Comparison of ENCODE assay signal across 1 cellular context in the genomic region with DNA sequence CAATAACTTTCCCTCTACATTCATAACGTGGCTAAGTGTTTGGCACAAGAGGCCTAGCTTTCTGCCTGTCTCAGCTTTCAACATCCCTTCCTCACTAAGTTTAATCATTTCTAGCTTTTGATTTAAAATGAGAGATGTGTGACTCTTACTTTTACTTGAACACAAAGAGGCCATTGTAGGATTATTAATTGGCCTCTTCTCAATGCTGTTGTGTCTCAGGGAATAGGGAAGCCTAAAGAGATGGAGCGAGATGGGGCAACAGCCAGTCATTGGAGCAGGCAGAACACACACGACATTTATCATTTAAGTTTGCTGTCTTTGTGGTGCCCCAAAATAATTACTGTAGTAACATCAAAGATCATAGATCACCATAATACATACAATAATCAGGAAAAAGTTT.
TF ChIP-seq lines count a peak whose summit lies in the region.

No MANE protein-coding gene starts in this region.

TF ChIP-seq in H1, 55 proteins besides CTCF, POLR2A, EP300 and RAD21 (continued from another document):
- no peak for TF ChIP-seq CHD7 (IDR thresholded peaks at IDR 0.05; ENCODE audit: insufficient replicate concordance, low read length)
- no peak for TF ChIP-seq BRCA1 (IDR thresholded peaks at IDR 0.05; ENCODE audit: low read depth, low read length)
- TF ChIP-seq RNF2 (IDR thresholded peaks at IDR 0.05; ENCODE audit: borderline replicate concordance, low read depth, low read length, missing control alignments, poor library complexity, severe bottlenecking): no peak
- TF ChIP-seq SP1 (IDR thresholded peaks at IDR 0.05; ENCODE audit: low read depth, low read length): no peak
- TF ChIP-seq PHF8 (conservative IDR thresholded peaks at IDR 0.05; ENCODE audit: low read depth, low read length): no peak
- no peak for TF ChIP-seq FOSL1 (IDR thresholded peaks at IDR 0.05; ENCODE audit: insufficient read depth, low read depth, low read length)
- no peak for TF ChIP-seq CEBPB (IDR thresholded peaks at IDR 0.05; ENCODE audit: low read depth, low read length)
- no peak for TF ChIP-seq POLR2AphosphoS5 (IDR thresholded peaks at IDR 0.05; ENCODE audit: low read depth, low read length)
- no peak for TF ChIP-seq SP4 (IDR thresholded peaks at IDR 0.05; ENCODE audit: low read length)
